In the genomic region with DNA sequence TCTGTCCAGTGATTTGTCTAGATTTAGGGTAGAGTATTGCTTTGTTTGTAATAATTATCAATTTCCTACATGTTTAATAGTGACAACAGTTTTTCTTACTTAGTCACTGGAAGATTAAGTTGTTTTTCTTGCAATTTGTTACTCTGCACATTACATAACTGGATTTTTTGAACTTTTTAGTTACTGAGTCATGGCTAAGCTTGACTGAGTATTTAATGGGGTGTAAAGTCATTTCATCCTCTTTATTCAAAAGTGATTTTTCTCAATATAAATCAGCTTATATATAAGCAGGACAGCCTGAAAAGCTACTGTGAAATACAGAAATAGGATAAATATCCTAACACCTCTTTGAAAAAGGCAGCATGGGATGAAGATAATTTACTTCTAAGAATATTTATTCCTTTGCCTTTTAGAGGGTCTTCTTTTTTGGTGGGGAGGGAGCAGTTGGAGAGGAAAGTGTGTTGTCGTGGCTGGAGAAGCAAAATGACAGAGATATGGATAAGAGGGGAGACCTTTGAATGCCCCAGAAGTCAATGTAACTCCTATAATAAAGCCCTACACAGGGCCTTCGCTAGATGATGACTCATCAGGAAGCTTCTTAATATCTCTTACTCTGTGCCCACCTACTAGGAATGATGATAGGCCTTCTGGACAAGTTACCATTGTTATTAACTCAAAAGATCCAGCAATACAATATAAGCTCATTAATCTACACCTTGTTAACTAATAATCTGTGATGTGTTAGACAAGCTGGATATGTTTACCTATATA, we compare ENCODE assay signal across 5 cellular contexts. TPM values are rescaled to one million over a fixed set of nuclear protein-coding genes. Genes with fewer than 3 reads are reported as not detected.
"Had no signal": no experiment of that assay in that cellular context is flagged by ENCODE, and none has a peak within 500 bp of the region (broad histone marks: within the 10 kb centered on the region; RNA-seq: fewer than 3 reads in every experiment).

No MANE protein-coding gene starts in this region.

RNA-seq across cellular contexts. Expression of gene TBX20, which starts 55.3 kb away (rescaled TPM):
- total RNA-seq: endothelial cell of umbilical vein, foreskin keratinocyte, upper lobe of right lung had no signal
- polyA plus RNA-seq: endothelial cell of umbilical vein, foreskin keratinocyte, neural cell, ovary had no signal
